Comparison of ENCODE assay signal across 12 cellular contexts in genomic region chr17:81522491-81523125, GRCh38. TPM values are rescaled to one million over a fixed set of nuclear protein-coding genes. Genes with fewer than 3 reads are reported as not detected.
DNase-seq lines count a peak whose midpoint lies in the region; ATAC-seq and TF ChIP-seq lines count a peak whose summit lies in the region.
"Had no signal": no experiment of that assay in that cellular context is flagged by ENCODE, and none has a peak within 500 bp of the region (broad histone marks: within the 10 kb centered on the region; RNA-seq: fewer than 3 reads in every experiment).

No MANE protein-coding gene starts in this region.

- no peaks in the 10 kb centered on the region for H3K36me3 Mint-ChIP-seq in neural progenitor cell

- no peak overlapping the region for H3K4me3 ChIP-seq in BE2C (ENCODE audit: low read depth, low read length)
- no peak overlapping the region for H3K4me3 ChIP-seq in HUES48 (ENCODE audit: low read depth, low read length)
- H3K4me3 ChIP-seq in hepatocyte, result no peak overlapping the region
- no peak overlapping the region for H3K4me3 ChIP-seq in neural progenitor cell
- H3K4me3 ChIP-seq in gastrocnemius medialis, result no peak overlapping the region

- peak; percentile 2 for DNase-seq in BE2C
- no peak for DNase-seq in hepatocyte (ENCODE audit: low spot score)
- DNase-seq in neural progenitor cell (ENCODE audit: low spot score), result no peak
- no peak for DNase-seq in GM20000 (ENCODE audit: low spot score)
- no peak for DNase-seq in gastrocnemius medialis
- no peak for DNase-seq in NCI-H69 (lab: John Stamatoyannopoulos, UW)
- DNase-seq: KG1, NCI-H1048, SIG-M5 had no signal

- H2AFZ ChIP-seq in hepatocyte, result no peak overlapping the region
- H2AFZ ChIP-seq in neural progenitor cell (replicated peaks), result no peak overlapping the region

- peaks cover 15% of the 10 kb centered on the region for H3K27me3 Mint-ChIP-seq in neural progenitor cell (ENCODE audit: insufficient read depth, low read depth)
- H3K27me3 Mint-ChIP-seq: B cell had no signal

- intact Hi-C loops in gastrocnemius medialis (cut with DNase I; ENCODE audit: low total_unique reads), result no loop called here

- H3K27me3 ChIP-seq in BE2C (peaks cover 3% of the 10 kb centered on the region), HUES48 (ENCODE audit: control insufficient read depth, insufficient read depth, low read length) (peaks cover 39% of the 10 kb centered on the region), hepatocyte (peaks cover 4% of the 10 kb centered on the region), neural progenitor cell (peaks cover 58% of the 10 kb centered on the region), gastrocnemius medialis (peaks cover 30 to 61% (median 48%) of the 10 kb centered on the region in 3 donors)

- H3K4me1 ChIP-seq in BE2C (no peaks in the 10 kb centered on the region), HUES48 (ENCODE audit: control insufficient read depth, insufficient read depth, low read length) (peaks cover 6% of the 10 kb centered on the region; the same call in 1 of the 2 replicates), hepatocyte (ENCODE audit: insufficient read depth) (peaks cover 35% of the 10 kb centered on the region), neural progenitor cell (peaks cover 32% of the 10 kb centered on the region), gastrocnemius medialis (peaks cover 22 to 37% of the 10 kb centered on the region in 2 donors)

- peak overlapping the region; percentile 43 for H3K4me3 Mint-ChIP-seq in neural progenitor cell
- H3K4me3 Mint-ChIP-seq: B cell had no signal

- H3K27ac Mint-ChIP-seq in neural progenitor cell, result no peak overlapping the region
- H3K27ac Mint-ChIP-seq: B cell had no signal

- WGBS in hepatocyte (ENCODE audit: low lambda C conversion rate, missing lambda C conversion rate), result 95% methylated on average over 15 of the region's 15 CpGs

- H3K27ac ChIP-seq in HUES48 (ENCODE audit: low read depth, low read length) (peak overlapping the region; percentile 5), hepatocyte (no peak overlapping the region), neural progenitor cell (no peak overlapping the region), gastrocnemius medialis (no peak overlapping the region)

- TF ChIP-seq POLR2A in gastrocnemius medialis (IDR thresholded peaks at IDR 0.05), result no peak

- H3K9me2 ChIP-seq in hepatocyte (replicated peaks; ENCODE audit: insufficient read depth), result no peaks in the 10 kb centered on the region

- no peak for ATAC-seq in gastrocnemius medialis
- ATAC-seq: HCT116 had no signal

- no peak overlapping the region for H3K9ac ChIP-seq in HUES48 (ENCODE audit: low read depth, low read length)
- H3K9ac ChIP-seq in neural progenitor cell, result no peak overlapping the region

- H3K4me2 ChIP-seq in hepatocyte, result peak overlapping the region; percentile 60
- H3K4me2 ChIP-seq in neural progenitor cell, result peak overlapping the region; percentile 66

- no peaks in the 10 kb centered on the region for H3K9me3 ChIP-seq in BE2C
- no peaks in the 10 kb centered on the region for H3K9me3 ChIP-seq in HUES48 (ENCODE audit: control insufficient read depth, insufficient read depth, low read length)
- H3K9me3 ChIP-seq in hepatocyte (ENCODE audit: low read depth), result no peaks in the 10 kb centered on the region
- H3K9me3 ChIP-seq in neural progenitor cell (ENCODE audit: low read depth), result no peaks in the 10 kb centered on the region
- no peaks in the 10 kb centered on the region for H3K9me3 ChIP-seq in gastrocnemius medialis

- H3K79me2 ChIP-seq in hepatocyte, result peaks cover 3% of the 10 kb centered on the region
- H3K79me2 ChIP-seq in neural progenitor cell (ENCODE audit: low read depth), result no peaks in the 10 kb centered on the region

- no peaks in the 10 kb centered on the region for H3K36me3 ChIP-seq in BE2C
- no peaks in the 10 kb centered on the region for H3K36me3 ChIP-seq in HUES48 (ENCODE audit: control insufficient read depth, insufficient read depth, low read length)
- no peaks in the 10 kb centered on the region for H3K36me3 ChIP-seq in hepatocyte (replicated peaks; ENCODE audit: insufficient read depth, low read depth)
- H3K36me3 ChIP-seq in neural progenitor cell, result no peaks in the 10 kb centered on the region
- H3K36me3 ChIP-seq in gastrocnemius medialis, result no peaks in the 10 kb centered on the region

- TF ChIP-seq CTCF in BE2C (IDR thresholded peaks at IDR 0.05; ENCODE audit: low read depth, low read length) (no peak), hepatocyte (IDR thresholded peaks at IDR 0.05; ENCODE audit: poor library complexity) (no peak), neural progenitor cell (IDR thresholded peaks at IDR 0.05) (no peak), GM20000 (IDR thresholded peaks at IDR 0.05; ENCODE audit: extremely low read depth, missing control alignments) (no peak), gastrocnemius medialis (IDR thresholded peaks at IDR 0.05 in 4 of 5, conservative IDR thresholded peaks at IDR 0.05 in 1 of 5) (no peak)

- H3K9me3 Mint-ChIP-seq in neural progenitor cell, result no peaks in the 10 kb centered on the region

- H4K20me1 ChIP-seq in hepatocyte (ENCODE audit: insufficient read depth, poor library complexity, severe bottlenecking), result peaks cover 5% of the 10 kb centered on the region
- H4K20me1 ChIP-seq in neural progenitor cell (ENCODE audit: low read depth), result peaks cover 32% of the 10 kb centered on the region

- H3K4me1 Mint-ChIP-seq in neural progenitor cell, result peaks cover 29% of the 10 kb centered on the region

- peaks cover 23% of the 10 kb centered on the region for H3F3A ChIP-seq in neural progenitor cell (ENCODE audit: low read depth)

- in situ Hi-C loops in gastrocnemius medialis (cut with MboI; ENCODE audit: low sequenced_read_pairs in 4 of 4), result no loop called here

RNA-seq across cellular contexts. Expression of gene FSCN2, which starts 5.6 kb away (rescaled TPM):
- polyA plus RNA-seq in BE2C (2012; ENCODE audit: insufficient read depth, insufficient read length, low read depth), result 2.4 TPM
- total RNA-seq in hepatocyte (1.8 and 3.7 TPM in 2 replicates), neural progenitor cell (ENCODE audit: low replicate concordance) (0.28 TPM in 1 of 2 replicates, not detected in the other), gastrocnemius medialis (under 1 TPM in 2 of 4 donors, not detected in 2; 0.20 to 0.46 TPM)
- 0.29 and 0.40 TPM in 2 replicates for polyA plus RNA-seq in hepatocyte

RNA-seq across cellular contexts. Expression of gene ACTG1, which starts 10.0 kb away (rescaled TPM):
- polyA plus RNA-seq in BE2C (2012; ENCODE audit: insufficient read depth, insufficient read length, low read depth), result 2,263 TPM
- total RNA-seq in hepatocyte, result 3,207 and 3,298 TPM in 2 replicates
- 2,719 and 2,832 TPM in 2 replicates for polyA plus RNA-seq in hepatocyte
- 1,228 and 2,405 TPM in 2 replicates for total RNA-seq in neural progenitor cell (ENCODE audit: low replicate concordance)
- total RNA-seq in gastrocnemius medialis, result 100 to 1,000 TPM; 322 to 934 (median 415) TPM

RNA-seq across cellular contexts. Expression of gene FAAP100, which starts 29.5 kb away (rescaled TPM):
- polyA plus RNA-seq in BE2C (2012; ENCODE audit: insufficient read depth, insufficient read length, low read depth), result 43.0 TPM
- total RNA-seq in hepatocyte (18.3 and 20.9 TPM in 2 replicates), neural progenitor cell (ENCODE audit: low replicate concordance) (9.7 and 36.5 TPM in 2 replicates), gastrocnemius medialis (10 to 100 TPM; 14.4 to 27.9 (median 15.6) TPM)
- polyA plus RNA-seq in hepatocyte, result 30.7 and 34.4 TPM in 2 replicates
